ENCODE assay signal across 8 cellular contexts in the genomic region with DNA sequence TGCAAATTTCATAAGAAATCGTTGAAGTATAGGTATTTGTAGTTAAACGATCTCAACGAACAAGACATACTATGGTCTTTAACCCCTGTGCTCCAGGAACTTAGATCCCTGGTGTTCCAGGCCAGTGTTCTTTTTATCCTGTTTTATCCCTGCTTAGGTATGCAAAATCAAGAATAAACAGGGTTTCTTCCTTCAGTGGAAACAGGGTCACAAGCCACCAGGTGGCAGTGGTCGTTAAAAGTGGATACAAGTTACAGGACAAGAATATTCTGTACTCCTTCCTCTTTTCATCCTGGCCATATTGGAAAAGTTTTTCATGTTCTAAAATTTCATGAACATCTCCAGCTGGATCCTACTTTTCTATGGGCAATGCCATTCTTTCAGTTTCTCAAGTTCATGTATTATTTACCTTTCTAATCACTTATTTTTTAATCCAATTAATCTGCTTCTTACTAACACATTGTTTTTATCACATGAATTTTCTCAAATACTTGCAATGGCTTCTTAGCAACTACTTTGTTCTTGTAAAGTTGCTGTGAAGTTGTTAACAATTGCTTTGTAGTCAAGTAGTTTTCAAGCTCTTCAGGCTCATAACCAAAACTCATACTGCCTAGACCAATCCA. TPM values are rescaled to one million over a fixed set of nuclear protein-coding genes. Genes with fewer than 3 reads are reported as not detected.
DNase-seq lines count a peak whose midpoint lies in the region; ATAC-seq and TF ChIP-seq lines count a peak whose summit lies in the region.

No MANE protein-coding gene starts in this region.

- H3K4me3 ChIP-seq in Caco-2 (ENCODE audit: low read depth, low read length) (no peak overlapping the region), GM23338 (no peak overlapping the region), epithelial cell of proximal tubule (ENCODE audit: low read depth, low read length) (no peak overlapping the region), uterus (no peak overlapping the region)

- H3K27me3 ChIP-seq in Caco-2 (replicated peaks; ENCODE audit: control insufficient read depth, insufficient read depth, low read length) (no peaks in the 10 kb centered on the region), GM23338 (ENCODE audit: insufficient read depth) (peaks cover 18% of the 10 kb centered on the region), uterus (no peaks in the 10 kb centered on the region)

- no peak for TF ChIP-seq POLR2A in uterus (IDR thresholded peaks at IDR 0.05)

- peak; percentile 71 to 75 for DNase-seq in Caco-2
- peak; percentile 75 for DNase-seq in GM23338 (ENCODE audit: low spot score)
- peak; percentile 65 for DNase-seq in NCI-H1694 (lab: John Stamatoyannopoulos, UW)
- DNase-seq in epithelial cell of proximal tubule (ENCODE audit: low read depth): no peak
- peak; percentile 6 for DNase-seq in naive B cell
- peak; percentile 65 to 67 for DNase-seq in uterus

- H3K4me2 ChIP-seq in GM23338: no peak overlapping the region

- no peak overlapping the region for H3K27ac ChIP-seq in GM23338 (ENCODE audit: low read depth)
- H3K27ac ChIP-seq in VCaP: no peak overlapping the region
- no peak overlapping the region for H3K27ac ChIP-seq in uterus

- peak overlapping the region; percentile 8 for H3K27ac Mint-ChIP-seq in Caco-2 (ENCODE audit: unreplicated experiment)
- no peak overlapping the region for H3K27ac Mint-ChIP-seq in GM23338
- H3K27ac Mint-ChIP-seq in naive B cell: no peak overlapping the region

- H3K9me3 ChIP-seq in Caco-2 (no peaks in the 10 kb centered on the region), uterus (no peaks in the 10 kb centered on the region)

- H2AFZ ChIP-seq in GM23338: no peak overlapping the region

- POLR2A ChIA-PET in Caco-2 (lab: Charles Lee): no interaction called here

- ATAC-seq in GM23338 (peak; percentile 70), naive B cell (ENCODE audit: low read depth in 2 of 2) (no peak), HG03025 (IDR thresholded peaks at IDR 0.05; ENCODE audit: low FRiP score, unreplicated experiment) (no peak)

- H3K4me1 Mint-ChIP-seq in Caco-2 (ENCODE audit: low read depth, unreplicated experiment): peaks cover 34% of the 10 kb centered on the region
- H3K4me1 Mint-ChIP-seq in GM23338: peaks cover 7% of the 10 kb centered on the region
- no peaks in the 10 kb centered on the region for H3K4me1 Mint-ChIP-seq in naive B cell

- CTCF ChIA-PET in Caco-2 (lab: Charles Lee): interaction anchor here (0.7 to 1.0 kb wide), 2 partner anchors 16 to 122 kb away, joined by 3 to 4 read pairs; no protein-coding TSS in a partner anchor

- H3K79me2 ChIP-seq in GM23338 (replicated peaks; ENCODE audit: insufficient read depth): no peaks in the 10 kb centered on the region

- BruUV-seq in Caco-2 (replicated peaks; lab: Mats Ljungman, UMichigan): no TSS peak

- TF ChIP-seq CTCF in Caco-2 (IDR thresholded peaks at IDR 0.05; ENCODE audit: insufficient read depth in 1 of 2, low read depth in 1 of 2, low read length in 1 of 2, severe bottlenecking in 1 of 2, unreplicated experiment in 1 of 2) (peak; percentile 54 to 57), GM23338 (conservative IDR thresholded peaks at IDR 0.05; ENCODE audit: low read depth in 2 of 2) (peak; percentile 83 to 87), VCaP (conservative IDR thresholded peaks at IDR 0.05) (peak; percentile 74), epithelial cell of proximal tubule (conservative IDR thresholded peaks at IDR 0.05; ENCODE audit: low read depth, low read length) (peak; percentile 79), uterus (IDR thresholded peaks at IDR 0.05) (peak; percentile 39 to 62 (median 54))

- no peaks in the 10 kb centered on the region for H3K36me3 ChIP-seq in Caco-2 (ENCODE audit: control insufficient read depth, insufficient read depth, low read length)
- H3K36me3 ChIP-seq in GM23338 (ENCODE audit: insufficient read depth): no peaks in the 10 kb centered on the region
- H3K36me3 ChIP-seq in uterus: no peaks in the 10 kb centered on the region

- H3K36me3 Mint-ChIP-seq in Caco-2 (ENCODE audit: insufficient read depth, unreplicated experiment): no peaks in the 10 kb centered on the region
- H3K36me3 Mint-ChIP-seq in GM23338 (ENCODE audit: low read depth): no peaks in the 10 kb centered on the region
- H3K36me3 Mint-ChIP-seq in naive B cell: no peaks in the 10 kb centered on the region

- no peaks in the 10 kb centered on the region for H3K27me3 Mint-ChIP-seq in Caco-2 (ENCODE audit: insufficient read depth, unreplicated experiment)
- H3K27me3 Mint-ChIP-seq in GM23338 (ENCODE audit: insufficient read depth, low read depth, poor library complexity): peaks cover 1% of the 10 kb centered on the region
- peaks cover 0 to 3% (median 0%) of the 10 kb centered on the region in 3 donors for H3K27me3 Mint-ChIP-seq in naive B cell

- peaks cover 15% of the 10 kb centered on the region for H3K9me3 Mint-ChIP-seq in Caco-2 (ENCODE audit: unreplicated experiment)
- no peaks in the 10 kb centered on the region for H3K9me3 Mint-ChIP-seq in GM23338
- H3K9me3 Mint-ChIP-seq in naive B cell: no peaks in the 10 kb centered on the region

- no peak overlapping the region for H3K4me3 Mint-ChIP-seq in Caco-2 (ENCODE audit: unreplicated experiment)
- no peak overlapping the region for H3K4me3 Mint-ChIP-seq in GM23338
- H3K4me3 Mint-ChIP-seq in naive B cell: no peak overlapping the region

- no peaks in the 10 kb centered on the region for H3F3A ChIP-seq in GM23338 (replicated peaks; ENCODE audit: low read depth)

- H3K9me2 ChIP-seq in GM23338 (ENCODE audit: insufficient read depth): no peaks in the 10 kb centered on the region

- intact Hi-C loops in Caco-2 (cut with micrococcal nuclease; ENCODE audit: unreplicated experiment) (loop anchor here (1.0 to 10.0 kb wide), 5 partner anchors 19 to 426 kb away; no protein-coding TSS in a partner anchor), uterus (cut with DNase I; ENCODE audit: low total_unique reads) (no loop called here)

- H3K4me1 ChIP-seq in Caco-2 (peaks cover 16% of the 10 kb centered on the region), GM23338 (ENCODE audit: insufficient read depth) (no peaks in the 10 kb centered on the region), uterus (no peaks in the 10 kb centered on the region)

- no peaks in the 10 kb centered on the region for H4K20me1 ChIP-seq in GM23338 (replicated peaks; ENCODE audit: insufficient read depth)

TF ChIP-seq in GM23338, 12 proteins besides CTCF, POLR2A, EP300 and RAD21 (continues in another document):
- TF ChIP-seq CREB1 (CRISPR knock-in tag; IDR thresholded peaks at IDR 0.05; ENCODE audit: low read depth): no peak
- no peak for TF ChIP-seq POLR2AphosphoS5 (IDR thresholded peaks at IDR 0.05; ENCODE audit: low read depth)
- TF ChIP-seq JUNB (IDR thresholded peaks at IDR 0.05; ENCODE audit: unreplicated experiment): no peak
- no peak for TF ChIP-seq ZNF331 (CRISPR knock-in tag; IDR thresholded peaks at IDR 0.05; ENCODE audit: low read depth)
- no peak for TF ChIP-seq EZH2phosphoT487 (IDR thresholded peaks at IDR 0.05; ENCODE audit: unreplicated experiment)

RNA-seq across cellular contexts. Expression of a gene that starts 16.4 kb away (rescaled TPM):
- total RNA-seq in Caco-2 (2022) (42.8 and 44.6 TPM in 2 replicates), epithelial cell of proximal tubule (20.2 and 22.9 TPM in 2 replicates), uterus (100 to 1,000 TPM in 1 of 4 donors, 10 to 100 TPM in 3; 21.5 to 122 (median 60.4) TPM)
- total RNA-seq in GM23338 (2014; rRNA removed; shearing (Covaris generic)): 3.4 and 5.7 TPM in 2 replicates
- polyA plus RNA-seq in GM23338 (2016; fragmentation: Nextera tagmentation; extraction: Ambion mirVana) (3.1 and 3.3 TPM in 2 replicates), naive B cell (ENCODE audit: low read depth in 6 of 6) (under 1 TPM in 2 of 6 donors, not detected in 4; 0.17 to 0.97 TPM)
